In the genomic region with DNA sequence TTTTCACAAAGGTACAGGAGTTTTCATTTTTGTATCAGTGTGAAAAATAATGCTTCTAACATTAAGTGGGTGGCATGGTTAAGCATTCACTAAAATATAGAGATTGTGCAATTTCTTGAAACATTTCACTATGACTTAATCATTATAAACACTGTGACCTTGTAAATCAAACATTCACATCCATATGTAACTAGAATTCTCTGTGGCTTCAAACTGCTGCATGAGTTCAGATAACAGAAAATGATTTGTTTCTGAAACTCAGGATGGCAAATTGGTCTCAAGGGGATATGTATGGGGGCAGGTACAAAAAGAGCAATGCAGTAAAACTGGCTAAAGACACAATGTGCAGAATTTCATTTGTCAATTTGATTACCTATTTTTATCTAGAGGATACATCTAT, we compare ENCODE assay signal across 1 cellular context.
A peak's percentile ranks its signal among the peaks of the same experiment; 100 is the strongest.
TF ChIP-seq lines count a peak whose summit lies in the region.

No MANE protein-coding gene starts in this region.

TF ChIP-seq in K562, 482 proteins besides CTCF, POLR2A, EP300 and RAD21:
- TF ChIP-seq MEIS2 (IDR thresholded peaks at IDR 0.05; ENCODE audit: partially characterized antibody) (peak; percentile 36), ZNF146 (CRISPR knock-in tag; IDR thresholded peaks at IDR 0.05; ENCODE audit: unreplicated experiment) (no peak), KHSRP (IDR thresholded peaks at IDR 0.05) (no peak), ZNF124 (CRISPR knock-in tag; IDR thresholded peaks at IDR 0.05) (no peak), ZNF274 (IDR thresholded peaks at IDR 0.05; ENCODE audit: borderline replicate concordance, low read depth, low read length) (no peak), KDM5B (IDR thresholded peaks at IDR 0.05; ENCODE audit: insufficient replicate concordance, low read depth, low read length) (no peak), KDM4B (IDR thresholded peaks at IDR 0.05; ENCODE audit: borderline replicate concordance in 2 of 2, low read depth in 1 of 2) (no peak), CEBPG (CRISPR knock-in tag; IDR thresholded peaks at IDR 0.05) (no peak), CEBPG (tag; conservative IDR thresholded peaks at IDR 0.05 in 1 of 2, IDR thresholded peaks at IDR 0.05 in 1 of 2) (peak; percentile 85), CEBPB (tag; IDR thresholded peaks at IDR 0.05) (peak; percentile 91), KLF16 (IDR thresholded peaks at IDR 0.05) (no peak)
- TF ChIP-seq, protein P1, sequence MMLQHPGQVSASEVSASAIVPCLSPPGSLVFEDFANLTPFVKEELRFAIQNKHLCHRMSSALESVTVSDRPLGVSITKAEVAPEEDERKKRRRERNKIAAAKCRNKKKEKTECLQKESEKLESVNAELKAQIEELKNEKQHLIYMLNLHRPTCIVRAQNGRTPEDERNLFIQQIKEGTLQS (IDR thresholded peaks at IDR 0.05): peak; percentile 12; the same call in 1 of the 2 replicates
- TF ChIP-seq, protein P1 (CRISPR knock-in tag; conservative IDR thresholded peaks at IDR 0.05): no peak
- TF ChIP-seq, protein P2, sequence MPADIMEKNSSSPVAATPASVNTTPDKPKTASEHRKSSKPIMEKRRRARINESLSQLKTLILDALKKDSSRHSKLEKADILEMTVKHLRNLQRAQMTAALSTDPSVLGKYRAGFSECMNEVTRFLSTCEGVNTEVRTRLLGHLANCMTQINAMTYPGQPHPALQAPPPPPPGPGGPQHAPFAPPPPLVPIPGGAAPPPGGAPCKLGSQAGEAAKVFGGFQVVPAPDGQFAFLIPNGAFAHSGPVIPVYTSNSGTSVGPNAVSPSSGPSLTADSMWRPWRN (IDR thresholded peaks at IDR 0.05; ENCODE audit: low read depth): no peak
- TF ChIP-seq, protein P3, sequence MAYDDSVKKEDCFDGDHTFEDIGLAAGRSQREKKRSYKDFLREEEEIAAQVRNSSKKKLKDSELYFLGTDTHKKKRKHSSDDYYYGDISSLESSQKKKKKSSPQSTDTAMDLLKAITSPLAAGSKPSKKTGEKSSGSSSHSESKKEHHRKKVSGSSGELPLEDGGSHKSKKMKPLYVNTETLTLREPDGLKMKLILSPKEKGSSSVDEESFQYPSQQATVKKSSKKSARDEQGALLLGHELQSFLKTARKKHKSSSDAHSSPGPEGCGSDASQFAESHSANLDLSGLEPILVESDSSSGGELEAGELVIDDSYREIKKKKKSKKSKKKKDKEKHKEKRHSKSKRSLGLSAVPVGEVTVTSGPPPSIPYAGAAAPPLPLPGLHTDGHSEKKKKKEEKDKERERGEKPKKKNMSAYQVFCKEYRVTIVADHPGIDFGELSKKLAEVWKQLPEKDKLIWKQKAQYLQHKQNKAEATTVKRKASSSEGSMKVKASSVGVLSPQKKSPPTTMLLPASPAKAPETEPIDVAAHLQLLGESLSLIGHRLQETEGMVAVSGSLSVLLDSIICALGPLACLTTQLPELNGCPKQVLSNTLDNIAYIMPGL (CRISPR knock-in tag; IDR thresholded peaks at IDR 0.05): no peak
